Comparison of ENCODE assay signal across 21 cellular contexts in the genomic region with DNA sequence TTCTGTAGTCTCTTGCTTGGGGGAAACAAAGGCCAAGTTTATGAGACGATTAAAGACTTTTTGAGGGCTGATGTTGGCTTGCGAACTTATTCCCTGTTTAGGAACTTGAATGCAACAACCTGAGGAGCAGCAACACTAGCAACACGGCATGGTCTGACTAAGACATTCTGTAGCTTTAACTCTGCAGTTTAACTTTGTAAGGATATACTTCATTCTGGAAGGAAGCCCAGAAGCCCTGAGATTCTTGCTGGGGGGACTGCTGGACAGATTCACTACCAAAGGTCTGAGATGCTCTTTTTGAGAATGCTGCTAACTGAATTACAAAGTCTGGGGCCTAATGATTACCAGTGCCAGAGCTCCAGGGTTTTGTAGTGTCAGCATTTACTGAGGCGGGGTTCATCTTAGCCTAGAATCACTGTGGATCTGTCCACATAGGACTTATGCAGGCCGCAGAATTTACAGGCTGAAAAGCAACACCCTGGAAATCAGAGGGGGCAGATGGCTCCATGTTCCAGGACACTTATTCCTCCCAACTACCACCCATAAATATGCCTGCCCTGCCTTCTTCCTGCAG.
A peak's percentile ranks its signal among the peaks of the same experiment; 100 is the strongest.
DNase-seq lines count a peak whose midpoint lies in the region; ATAC-seq, FAIRE-seq and TF ChIP-seq lines count a peak whose summit lies in the region.
"Had no signal": no experiment of that assay in that cellular context is flagged by ENCODE, and none has a peak within 500 bp of the region (broad histone marks: within the 10 kb centered on the region; RNA-seq: fewer than 3 reads in every experiment).

No MANE protein-coding gene starts in this region.

- H2AK9ac ChIP-seq in IMR-90 (replicated peaks; ENCODE audit: low read depth, low read length, poor library complexity): no peak overlapping the region

- FAIRE-seq in A549 (lab: Jason Lieb, UNC): no peak
- FAIRE-seq: GM12892 had no signal

- no peak overlapping the region for H3K4me3 Mint-ChIP-seq in glutamatergic neuron (ENCODE audit: unreplicated experiment)

- no peak for TF ChIP-seq EP300 in A549 (IDR thresholded peaks at IDR 0.05)

- no peak overlapping the region for H3K4me3 ChIP-seq in A549
- no peak overlapping the region for H3K4me3 ChIP-seq in IMR-90 (ENCODE audit: insufficient read depth, low read depth, low read length)
- H3K4me3 ChIP-seq in brain microvascular endothelial cell (ENCODE audit: low read depth, low read length): no peak overlapping the region
- H3K4me3 ChIP-seq: BLaER1 treated with 17β-estradiol and CSF1 and Interleukin-3, amounts not matched to agents 10 nM and 100 nM; PC-9; SJSA1 had no signal

- H3K9ac ChIP-seq in IMR-90 (ENCODE audit: low read depth, low read length): no peak overlapping the region
- H3K9ac ChIP-seq: BLaER1 treated with 17β-estradiol and CSF1 and Interleukin-3, amounts not matched to agents 10 nM and 100 nM; KMS-11 had no signal

- in situ Hi-C loops in IMR-90 (cut with MboI; ENCODE audit: low sequenced_read_pairs): no loop called here
- in situ Hi-C loops in brain microvascular endothelial cell (cut with HindIII; ENCODE audit: low pct_ligation_motif_present, low sequenced_read_pairs): no loop called here

- no peak overlapping the region for H2AK5ac ChIP-seq in IMR-90 (ENCODE audit: low read depth, low read length)

- H3K36me3 Mint-ChIP-seq in glutamatergic neuron (ENCODE audit: unreplicated experiment): no peaks in the 10 kb centered on the region

- H2AFZ ChIP-seq in IMR-90 (replicated peaks; ENCODE audit: low read length, poor library complexity): no peak overlapping the region
- H2AFZ ChIP-seq: PC-9 had no signal

- H3K9me3 ChIP-seq in A549: no peaks in the 10 kb centered on the region
- peaks cover 4% of the 10 kb centered on the region for H3K9me3 ChIP-seq in IMR-90 (ENCODE audit: control insufficient read depth, insufficient read depth, low read length)

- H3K18ac ChIP-seq in IMR-90 (ENCODE audit: low read depth, low read length): no peak overlapping the region

- H3K36me3 ChIP-seq in IMR-90 (ENCODE audit: control insufficient read depth, insufficient read depth, low read length) (no peaks in the 10 kb centered on the region), brain microvascular endothelial cell (replicated peaks) (no peaks in the 10 kb centered on the region)
- H3K36me3 ChIP-seq: BLaER1 treated with 17β-estradiol and CSF1 and Interleukin-3, amounts not matched to agents 10 nM and 100 nM; SJSA1 had no signal

- no peak overlapping the region for H2BK15ac ChIP-seq in IMR-90 (ENCODE audit: low read depth, low read length)

- DNase-seq in A549 (ENCODE audit: low read depth in 1 of 2, low spot score in 1 of 2) (no peak), IMR-90 (no peak), astrocyte of the hippocampus (ENCODE audit: low read depth, low spot score) (peak; percentile 27), glomerular visceral epithelial cell (ENCODE audit: extremely low spot score) (peak; percentile 26), GF-D8 (lab: John Stamatoyannopoulos, UW) (no peak), NCI-H2196 (lab: John Stamatoyannopoulos, UW; ENCODE audit: unreplicated experiment) (no peak), brain microvascular endothelial cell (no peak), glutamatergic neuron (no peak)
- DNase-seq: DND-41, GOT3, NCI-H1048, NCI-H1436 treated with DMSO at 0.1 percent for 48 hours, NCI-H2029 treated with DMSO at 0.1 percent for 48 hours, NCI-H510A treated with DMSO at 0.1 percent for 48 hours, NCI-H82, PC-9 had no signal

- no peak overlapping the region for H3K27ac Mint-ChIP-seq in glutamatergic neuron (ENCODE audit: unreplicated experiment)

- POLR2A ChIA-PET in A549 (lab: Yijun Ruan, JAX): no interaction called here
- POLR2A ChIA-PET in IMR-90 (lab: Charles Lee; ENCODE audit: unreplicated experiment): no interaction called here

- H4K20me1 ChIP-seq in IMR-90 (ENCODE audit: insufficient read depth, low read length): no peaks in the 10 kb centered on the region
- H4K20me1 ChIP-seq: BLaER1 treated with 17β-estradiol and CSF1 and Interleukin-3, amounts not matched to agents 10 nM and 100 nM had no signal

- 62% methylated on average over 5 of the region's 5 CpGs for WGBS in A549 (ENCODE audit: missing lambda C conversion rate)
- 100% methylated on average over 1 of the region's 5 CpGs; no CpG with 5 or more reads in 1 of the 2 experiments for WGBS in IMR-90 (ENCODE audit: extremely low coverage in 2 of 2, insufficient read length in 1 of 2), 2 experiments

- TF ChIP-seq POLR2A in A549 (IDR thresholded peaks at IDR 0.05; ENCODE audit: low read length) (no peak), IMR-90 (IDR thresholded peaks at IDR 0.05; ENCODE audit: low read depth, low read length) (no peak)

- intact Hi-C loops in IMR-90 (cut with micrococcal nuclease): no loop called here

- H3K56ac ChIP-seq in IMR-90 (ENCODE audit: extremely low read depth, insufficient read depth, low read length): no peak overlapping the region

- no peak overlapping the region for H2BK5ac ChIP-seq in IMR-90 (ENCODE audit: low read depth, low read length, poor library complexity, severe bottlenecking)

- no peak overlapping the region for H2BK120ac ChIP-seq in IMR-90 (ENCODE audit: low read depth, low read length)

- H3K27me3 ChIP-seq in IMR-90 (ENCODE audit: control insufficient read depth, insufficient read depth, low read length) (no peaks in the 10 kb centered on the region), brain microvascular endothelial cell (replicated peaks) (no peaks in the 10 kb centered on the region)
- H3K27me3 ChIP-seq: BLaER1 treated with 17β-estradiol and CSF1 and Interleukin-3, amounts not matched to agents 10 nM and 100 nM; SJSA1 had no signal

- H3K4me2 ChIP-seq in A549 (no peak overlapping the region), IMR-90 (ENCODE audit: low read depth, low read length) (no peak overlapping the region)
- H3K4me2 ChIP-seq: BLaER1 treated with 17β-estradiol and CSF1 and Interleukin-3, amounts not matched to agents 10 nM and 100 nM; KMS-11; PC-9 had no signal

- H4K5ac ChIP-seq in IMR-90 (ENCODE audit: low read depth, low read length): no peak overlapping the region

- H3K4me1 ChIP-seq in A549 (no peaks in the 10 kb centered on the region), IMR-90 (ENCODE audit: control insufficient read depth, insufficient read depth, low read length) (no peaks in the 10 kb centered on the region)
- H3K4me1 ChIP-seq: BLaER1 treated with 17β-estradiol and CSF1 and Interleukin-3, amounts not matched to agents 10 nM and 100 nM; SJSA1 had no signal

- TF ChIP-seq CTCF in A549 (IDR thresholded peaks at IDR 0.05) (no peak), IMR-90 (conservative IDR thresholded peaks at IDR 0.05; ENCODE audit: low read depth, low read length) (no peak), brain microvascular endothelial cell (IDR thresholded peaks at IDR 0.05; ENCODE audit: low read depth, low read length, missing control alignments) (no peak), glutamatergic neuron (IDR thresholded peaks at IDR 0.05; ENCODE audit: partially characterized antibody, unreplicated experiment) (no peak)

- ATAC-seq in A549 (no peak), IMR-90 (ENCODE audit: low read depth) (no peak)

- H4K91ac ChIP-seq in IMR-90 (ENCODE audit: insufficient read depth, low read depth, low read length): no peak overlapping the region

- no peaks in the 10 kb centered on the region for H3K9me3 Mint-ChIP-seq in glutamatergic neuron (ENCODE audit: unreplicated experiment)

- no peak overlapping the region for H3K27ac ChIP-seq in A549
- H3K27ac ChIP-seq in IMR-90 (ENCODE audit: insufficient read depth, low read length): no peak overlapping the region
- H3K27ac ChIP-seq in brain microvascular endothelial cell: no peak overlapping the region
- H3K27ac ChIP-seq: BLaER1 treated with 17β-estradiol and CSF1 and Interleukin-3, amounts not matched to agents 10 nM and 100 nM; HL-60; KMS-11; PC-9; SJSA1 had no signal

- no peaks in the 10 kb centered on the region for H3K27me3 Mint-ChIP-seq in glutamatergic neuron (ENCODE audit: unreplicated experiment)

- H3K4me1 Mint-ChIP-seq in glutamatergic neuron (ENCODE audit: low read depth, unreplicated experiment): no peaks in the 10 kb centered on the region

- CTCF ChIA-PET in A549 (lab: Yijun Ruan, JAX): no interaction called here
- CTCF ChIA-PET in IMR-90 (lab: Yijun Ruan, JAX): no interaction called here

- H2BK20ac ChIP-seq in IMR-90 (ENCODE audit: low read depth, low read length): no peak overlapping the region

- dilution Hi-C loops in IMR-90 (cut with HindIII; ENCODE audit: low sequenced_read_pairs, unreplicated experiment): no loop called here

- TF ChIP-seq RAD21 in A549 (conservative IDR thresholded peaks at IDR 0.05 in 1 of 2, IDR thresholded peaks at IDR 0.05 in 1 of 2): no peak
- no peak for TF ChIP-seq RAD21 in IMR-90 (IDR thresholded peaks at IDR 0.05; ENCODE audit: low read length)

- H4K8ac ChIP-seq in IMR-90 (ENCODE audit: low read depth in 2 of 2, low read length in 2 of 2): no peak overlapping the region

- H3K14ac ChIP-seq in IMR-90 (replicated peaks; ENCODE audit: low read depth, low read length): no peak overlapping the region

- BruUV-seq in IMR-90 (replicated peaks; lab: Mats Ljungman, UMichigan): no TSS peak

- no peak overlapping the region for H3K4ac ChIP-seq in IMR-90 (ENCODE audit: low read depth, low read length)

- no peaks in the 10 kb centered on the region for H3K79me1 ChIP-seq in IMR-90 (ENCODE audit: low read depth in 1 of 2, low read length in 2 of 2)

- H3K23ac ChIP-seq in IMR-90 (ENCODE audit: low read depth, low read length): no peak overlapping the region

- no peaks in the 10 kb centered on the region for H3K9me1 ChIP-seq in IMR-90 (ENCODE audit: insufficient read depth, low read length)

TF ChIP-seq in A549, 52 proteins besides CTCF, POLR2A, EP300 and RAD21 (continues in another document):
- TF ChIP-seq, protein P1, sequence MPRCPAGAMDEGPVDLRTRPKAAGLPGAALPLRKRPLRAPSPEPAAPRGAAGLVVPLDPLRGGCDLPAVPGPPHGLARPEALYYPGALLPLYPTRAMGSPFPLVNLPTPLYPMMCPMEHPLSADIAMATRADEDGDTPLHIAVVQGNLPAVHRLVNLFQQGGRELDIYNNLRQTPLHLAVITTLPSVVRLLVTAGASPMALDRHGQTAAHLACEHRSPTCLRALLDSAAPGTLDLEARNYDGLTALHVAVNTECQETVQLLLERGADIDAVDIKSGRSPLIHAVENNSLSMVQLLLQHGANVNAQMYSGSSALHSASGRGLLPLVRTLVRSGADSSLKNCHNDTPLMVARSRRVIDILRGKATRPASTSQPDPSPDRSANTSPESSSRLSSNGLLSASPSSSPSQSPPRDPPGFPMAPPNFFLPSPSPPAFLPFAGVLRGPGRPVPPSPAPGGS (IDR thresholded peaks at IDR 0.05): no peak

TF ChIP-seq in IMR-90, 13 proteins besides CTCF, POLR2A, EP300 and RAD21:
- TF ChIP-seq MAFK (IDR thresholded peaks at IDR 0.05; ENCODE audit: low read depth, low read length): peak; percentile 70
- TF ChIP-seq CEBPB (IDR thresholded peaks at IDR 0.05; ENCODE audit: low read depth, low read length): no peak
TF ChIP-seq in IMR-90: peak in this region for 1.

Comparison
In these comparisons a context has a peak if more than half of its experiments do, and no peak if none do; other contexts are left out.
1. DNase-seq: peak in astrocyte of the hippocampus (single experiment) and glomerular visceral epithelial cell (single experiment); none in A549 (0 of 2), IMR-90 (single experiment), GF-D8 (single experiment), NCI-H2196 (single experiment), brain microvascular endothelial cell (single experiment) and glutamatergic neuron (single experiment).